20 cellular contexts compared by ENCODE assay signal in the genomic region with DNA sequence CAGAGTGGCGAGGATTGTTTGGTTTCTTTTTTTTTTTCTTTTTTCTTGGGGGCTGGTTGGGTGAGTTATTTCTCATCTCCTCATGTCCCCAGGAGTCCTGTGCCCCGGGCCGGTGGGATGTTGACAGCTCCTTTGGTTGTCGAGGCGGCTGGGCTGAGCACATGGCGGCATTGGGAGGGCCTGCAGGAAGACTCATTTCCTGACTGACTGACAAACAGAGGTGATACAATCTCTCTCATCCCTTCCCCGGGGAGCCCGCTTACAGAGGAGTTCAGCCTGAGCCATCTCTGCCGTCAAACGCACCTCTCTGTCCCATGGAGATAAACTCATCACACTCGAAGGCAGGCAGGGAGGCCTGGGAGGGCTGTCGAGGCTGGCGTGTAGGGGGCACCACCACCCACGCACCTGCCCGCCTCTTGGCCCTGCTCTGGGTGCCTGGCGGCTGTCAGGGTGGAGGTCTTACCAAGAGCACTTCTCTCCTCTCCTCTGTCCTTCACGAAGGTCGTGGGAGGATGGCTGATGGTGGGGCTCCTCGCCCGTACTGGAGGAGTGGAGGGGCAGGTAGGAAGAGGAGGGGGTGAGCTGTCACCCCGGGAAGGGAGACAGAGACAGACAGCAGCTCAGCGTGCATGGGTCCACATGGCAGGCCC.
"Had no signal": no experiment of that assay in that cellular context is flagged by ENCODE, and none has a peak within 500 bp of the region (broad histone marks: within the 10 kb centered on the region; RNA-seq: fewer than 3 reads in every experiment).

No MANE protein-coding gene starts in this region.

- H3K36me3 ChIP-seq: brain microvascular endothelial cell, left ventricle myocardium inferior, sigmoid colon, thoracic aorta had no signal

- H3K27ac Mint-ChIP-seq: activated CD4-positive, alpha-beta T cell treated with anti-CD3 and anti-CD28 coated beads, Interleukin-2, amount 10 ng/mL, durations not matched to agents 24 days and 14 days; activated CD8-positive, alpha-beta T cell treated with anti-CD3 and anti-CD28 coated beads, Interleukin-2, amount 10 ng/mL, durations not matched to agents 7 days and 5 days; activated naive CD4-positive, alpha-beta T cell treated with anti-CD3 and anti-CD28 coated beads, Interleukin-2, amount 10 ng/mL, durations not matched to agents 7 days and 5 days; activated naive CD8-positive, alpha-beta T cell treated with anti-CD3 and anti-CD28 coated beads, Interleukin-2, amount 50 U/mL, for 24 hours; activated T-cell treated with anti-CD3 and anti-CD28 coated beads, Interleukin-2, amount 50 U/mL, for 24 hours; activated T-helper 2 cell treated with anti-CD3 and anti-CD28 coated beads, Interferon-gamma antibody, Interleukin-2, Interleukin-4, amounts not matched to agents 10 μg/mL and 5 μg/mL and 100 μg/mL, durations not matched to agents 14 hours and 24 hours and 36 hours; naive thymus-derived CD8-positive, alpha-beta T cell; stimulated activated naive B cell treated with anti-CD40 and anti-IgM and Interleukin-4, amounts not matched to agents 10 μg/mL and 1 μg/mL and 100 μg/mL, for 72 hours; T-cell had no signal

- H3K36me3 Mint-ChIP-seq: activated naive CD4-positive, alpha-beta T cell treated with anti-CD3 and anti-CD28 coated beads, Interleukin-2, amount 10 ng/mL, durations not matched to agents 7 days and 5 days; naive thymus-derived CD8-positive, alpha-beta T cell; stimulated activated naive B cell treated with anti-CD40 and anti-IgM and Interleukin-4, amounts not matched to agents 10 μg/mL and 1 μg/mL and 100 μg/mL, for 72 hours; T-cell had no signal

- ATAC-seq: activated CD8-positive, alpha-beta T cell treated with anti-CD3 and anti-CD28 coated beads, Interleukin-2, amount 10 ng/mL, durations not matched to agents 7 days and 5 days; foreskin keratinocyte; naive thymus-derived CD8-positive, alpha-beta T cell; stimulated activated naive B cell treated with anti-CD40 and anti-IgM and Interleukin-4, amounts not matched to agents 10 μg/mL and 1 μg/mL and 100 μg/mL, for 72 hours; T-cell had no signal

- H3K4me1 ChIP-seq: foreskin keratinocyte, left ventricle myocardium inferior, parathyroid adenoma, sigmoid colon had no signal

- H3K9me3 ChIP-seq: thoracic aorta had no signal

- H3K4me3 Mint-ChIP-seq: activated CD4-positive, alpha-beta T cell treated with anti-CD3 and anti-CD28 coated beads, Interleukin-2, amount 10 ng/mL, durations not matched to agents 24 days and 14 days; activated CD8-positive, alpha-beta T cell treated with anti-CD3 and anti-CD28 coated beads, Interleukin-2, amount 10 ng/mL, durations not matched to agents 7 days and 5 days; activated naive CD4-positive, alpha-beta T cell treated with anti-CD3 and anti-CD28 coated beads, Interleukin-2, amount 10 ng/mL, durations not matched to agents 7 days and 5 days; activated naive CD8-positive, alpha-beta T cell treated with anti-CD3 and anti-CD28 coated beads, Interleukin-2, amount 50 U/mL, for 24 hours; activated T-cell treated with anti-CD3 and anti-CD28 coated beads, Interleukin-2, amount 50 U/mL, for 24 hours; central memory CD8-positive, alpha-beta T cell; naive thymus-derived CD8-positive, alpha-beta T cell; stimulated activated naive B cell treated with anti-CD40 and anti-IgM and Interleukin-4, amounts not matched to agents 10 μg/mL and 1 μg/mL and 100 μg/mL, for 72 hours; T-cell had no signal

- H3K4me3 ChIP-seq: coronary artery, left ventricle myocardium inferior, sigmoid colon, thoracic aorta had no signal

- H3K4me1 Mint-ChIP-seq: activated CD4-positive, alpha-beta T cell treated with anti-CD3 and anti-CD28 coated beads, Interleukin-2, amount 10 ng/mL, durations not matched to agents 24 days and 14 days; activated naive CD4-positive, alpha-beta T cell treated with anti-CD3 and anti-CD28 coated beads, Interleukin-2, amount 10 ng/mL, durations not matched to agents 7 days and 5 days; activated naive CD8-positive, alpha-beta T cell treated with anti-CD3 and anti-CD28 coated beads, Interleukin-2, amount 50 U/mL, for 24 hours; central memory CD8-positive, alpha-beta T cell; naive thymus-derived CD8-positive, alpha-beta T cell; stimulated activated naive B cell treated with anti-CD40 and anti-IgM and Interleukin-4, amounts not matched to agents 10 μg/mL and 1 μg/mL and 100 μg/mL, for 72 hours; T-cell had no signal

- H3K27me3 ChIP-seq: brain microvascular endothelial cell had no signal

- DNase-seq: activated CD4-positive, alpha-beta T cell treated with anti-CD3 and anti-CD28 coated beads, Interleukin-2, amount 10 ng/mL, durations not matched to agents 24 days and 14 days; activated CD8-positive, alpha-beta T cell treated with anti-CD3 and anti-CD28 coated beads, Interleukin-2, amount 10 ng/mL, durations not matched to agents 7 days and 5 days; activated naive CD4-positive, alpha-beta T cell treated with anti-CD3 and anti-CD28 coated beads, Interleukin-2, amount 10 ng/mL, durations not matched to agents 7 days and 5 days; activated naive CD8-positive, alpha-beta T cell treated with anti-CD3 and anti-CD28 coated beads, Interleukin-2, amount 50 U/mL, for 24 hours; activated T-cell treated with anti-CD3 and anti-CD28 coated beads, Interleukin-2, amount 50 U/mL, for 24 hours; anterior cingulate cortex; brain microvascular endothelial cell; foreskin keratinocyte; hypothalamus; left ventricle myocardium inferior; naive thymus-derived CD8-positive, alpha-beta T cell; sigmoid colon; stimulated activated naive B cell treated with anti-CD40 and anti-IgM and Interleukin-4, amounts not matched to agents 10 μg/mL and 1 μg/mL and 100 μg/mL, for 72 hours; T-cell; T-helper 9 cell had no signal

- H3K27me3 Mint-ChIP-seq: activated CD4-positive, alpha-beta T cell treated with anti-CD3 and anti-CD28 coated beads, Interleukin-2, amount 10 ng/mL, durations not matched to agents 24 days and 14 days; activated naive CD8-positive, alpha-beta T cell treated with anti-CD3 and anti-CD28 coated beads, Interleukin-2, amount 50 U/mL, for 24 hours had no signal

- H3K27ac ChIP-seq: brain microvascular endothelial cell, coronary artery, foreskin keratinocyte, left ventricle myocardium inferior, parathyroid adenoma, sigmoid colon, thoracic aorta had no signal
